Comparison of ENCODE assay signal across 16 cellular contexts in genomic region chr7:73325424-73325823, GRCh38. TPM values are rescaled to one million over a fixed set of nuclear protein-coding genes. Genes with fewer than 3 reads are reported as not detected.
"Had no signal": no experiment of that assay in that cellular context is flagged by ENCODE, and none has a peak within 500 bp of the region (broad histone marks: within the 10 kb centered on the region; RNA-seq: fewer than 3 reads in every experiment).

No MANE protein-coding gene starts in this region.

RNA-seq across cellular contexts. Expression of gene TRIM50, which starts 2.5 kb away (rescaled TPM):
- total RNA-seq: naive thymus-derived CD4-positive, alpha-beta T cell; natural killer cell; osteoblast; pulmonary artery endothelial cell; right atrium auricular region; smooth muscle cell; temporal lobe; ureter; vagina had no signal
- polyA plus RNA-seq: naive thymus-derived CD4-positive, alpha-beta T cell; neural cell; smooth muscle cell had no signal

RNA-seq across cellular contexts. Expression of gene FKBP6, which starts 2.5 kb away (rescaled TPM):
- total RNA-seq: natural killer cell, occipital lobe, osteoblast, pulmonary artery endothelial cell, right atrium auricular region, sciatic nerve, smooth muscle cell, spleen, subcutaneous adipose tissue, thoracic aorta, tibial nerve, ureter, vagina had no signal
- polyA plus RNA-seq: naive thymus-derived CD4-positive, alpha-beta T cell; neural cell; smooth muscle cell had no signal
